ENCODE assay signal across 16 cellular contexts in the genomic region with DNA sequence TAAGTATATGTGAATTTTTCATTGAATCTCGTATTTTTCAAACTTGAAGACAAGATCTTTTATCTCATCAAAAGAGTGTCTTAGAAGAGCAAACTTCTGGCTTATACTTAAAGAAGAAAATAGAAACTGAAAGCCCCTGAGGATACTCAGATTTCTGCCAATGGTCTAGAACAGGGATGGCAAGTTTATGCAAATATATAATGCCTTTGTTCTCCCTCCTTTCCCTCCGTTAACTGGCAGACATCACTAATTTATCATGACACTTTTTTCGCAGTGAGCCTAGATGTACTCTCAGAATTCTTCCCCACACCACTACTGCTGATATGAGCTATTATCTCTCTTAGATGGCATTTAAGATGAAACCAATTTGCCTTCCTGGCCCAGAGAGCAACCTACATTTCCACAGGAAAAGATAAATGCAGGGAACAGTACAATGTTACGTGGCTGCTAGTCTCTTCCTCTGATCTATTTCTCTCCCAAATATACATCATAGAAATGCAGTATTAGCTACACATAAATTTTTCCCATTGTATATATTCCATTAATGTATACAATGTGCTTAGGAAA. TPM values are rescaled to one million over a fixed set of nuclear protein-coding genes. Genes with fewer than 3 reads are reported as not detected.
DNase-seq lines count a peak whose midpoint lies in the region; ATAC-seq, FAIRE-seq and TF ChIP-seq lines count a peak whose summit lies in the region.
"Had no signal": no experiment of that assay in that cellular context is flagged by ENCODE, and none has a peak within 500 bp of the region (broad histone marks: within the 10 kb centered on the region; RNA-seq: fewer than 3 reads in every experiment).

No MANE protein-coding gene starts in this region.

- H3K9ac ChIP-seq in SU-DHL-6 (ENCODE audit: low read length): no peak overlapping the region

- no peaks in the 10 kb centered on the region for H3K4me1 ChIP-seq in BE2C
- H3K4me1 ChIP-seq in small intestine (ENCODE audit: control insufficient read depth in 2 of 2, insufficient read depth in 1 of 2, low read depth in 1 of 2, low read length in 1 of 2): no peaks in the 10 kb centered on the region

- intact Hi-C loops in activated CD4-positive, alpha-beta memory T cell treated with anti-CD3 and anti-CD28 coated beads for 36 hours (cut with micrococcal nuclease): no loop called here

- no peak overlapping the region for H3K27ac Mint-ChIP-seq in activated CD4-positive, alpha-beta memory T cell treated with anti-CD3 and anti-CD28 coated beads for 36 hours
- H3K27ac Mint-ChIP-seq: activated naive CD8-positive, alpha-beta T cell; H9; nephron had no signal

- H3K9me3 ChIP-seq in SU-DHL-6 (ENCODE audit: insufficient read depth, low read length) (no peaks in the 10 kb centered on the region), BE2C (no peaks in the 10 kb centered on the region), small intestine (ENCODE audit: control insufficient read depth, low read depth) (no peaks in the 10 kb centered on the region)

- H3K27me3 ChIP-seq in SU-DHL-6 (ENCODE audit: low read length) (no peaks in the 10 kb centered on the region), BE2C (no peaks in the 10 kb centered on the region), small intestine (ENCODE audit: control insufficient read depth in 2 of 2, insufficient read depth in 2 of 2, low read length in 2 of 2) (no peaks in the 10 kb centered on the region)

- DNase-seq in activated CD4-positive, alpha-beta memory T cell treated with anti-CD3 and anti-CD28 coated beads for 36 hours: no peak
- DNase-seq in BE2C: no peak
- no peak for DNase-seq in D721Med (ENCODE audit: insufficient read length, low spot score)
- DNase-seq in small intestine: no peak
- DNase-seq: caudate nucleus, DND-41, H9, NCI-H226, SHP77 treated with DMSO at 0.1 percent for 48 hours had no signal

- 78 to 85% (median 85%) methylated on average over 4 of the region's 4 CpGs for WGBS in small intestine, 3 donors

- peak; percentile 57 for ATAC-seq in GM18499 (IDR thresholded peaks at IDR 0.05; ENCODE audit: insufficient read depth, unreplicated experiment)
- ATAC-seq in GM21447 (IDR thresholded peaks at IDR 0.05; ENCODE audit: unreplicated experiment): peak; percentile 74
- peak; percentile 55 for ATAC-seq in HG03175 (IDR thresholded peaks at IDR 0.05; ENCODE audit: unreplicated experiment)
- ATAC-seq: sciatic nerve had no signal

- H3K36me3 Mint-ChIP-seq in activated CD4-positive, alpha-beta memory T cell treated with anti-CD3 and anti-CD28 coated beads for 36 hours: no peaks in the 10 kb centered on the region
- H3K36me3 Mint-ChIP-seq: activated naive CD8-positive, alpha-beta T cell had no signal

- H3K4me3 Mint-ChIP-seq in activated CD4-positive, alpha-beta memory T cell treated with anti-CD3 and anti-CD28 coated beads for 36 hours: no peak overlapping the region
- H3K4me3 Mint-ChIP-seq: activated naive CD8-positive, alpha-beta T cell; H9; nephron had no signal

- no peak overlapping the region for H3K4me3 ChIP-seq in SU-DHL-6 (ENCODE audit: insufficient read depth, low read length, poor library complexity, severe bottlenecking)
- no peak overlapping the region for H3K4me3 ChIP-seq in BE2C (ENCODE audit: low read depth, low read length)
- no peak overlapping the region for H3K4me3 ChIP-seq in small intestine (ENCODE audit: low read depth in 1 of 2, low read length in 2 of 2)

- no peaks in the 10 kb centered on the region for H3K9me3 Mint-ChIP-seq in activated CD4-positive, alpha-beta memory T cell treated with anti-CD3 and anti-CD28 coated beads for 36 hours
- H3K9me3 Mint-ChIP-seq: H9, nephron had no signal

- H2AFZ ChIP-seq in SU-DHL-6 (ENCODE audit: low read depth, low read length, severe bottlenecking): no peak overlapping the region

- POLR2A ChIA-PET in activated CD4-positive, alpha-beta memory T cell treated with anti-CD3 and anti-CD28 coated beads for 36 hours (lab: Charles Lee): no interaction called here

- H3K27me3 Mint-ChIP-seq in activated CD4-positive, alpha-beta memory T cell treated with anti-CD3 and anti-CD28 coated beads for 36 hours: no peaks in the 10 kb centered on the region
- H3K27me3 Mint-ChIP-seq: activated naive CD8-positive, alpha-beta T cell had no signal

- H3K27ac ChIP-seq in SU-DHL-6 (ENCODE audit: low read depth, low read length) (no peak overlapping the region), small intestine (ENCODE audit: low read depth in 1 of 2, low read length in 1 of 2) (no peak overlapping the region)

- H3K4me1 Mint-ChIP-seq in activated CD4-positive, alpha-beta memory T cell treated with anti-CD3 and anti-CD28 coated beads for 36 hours (ENCODE audit: low read depth): peaks cover under 1% of the 10 kb centered on the region
- H3K4me1 Mint-ChIP-seq: H9 had no signal

- no peaks in the 10 kb centered on the region for H3K9me2 ChIP-seq in SU-DHL-6 (replicated peaks; ENCODE audit: insufficient read depth, low read length)

- TF ChIP-seq CTCF in SU-DHL-6 (IDR thresholded peaks at IDR 0.05; ENCODE audit: insufficient read depth, low read length, poor library complexity, severe bottlenecking) (no peak), BE2C (IDR thresholded peaks at IDR 0.05; ENCODE audit: low read depth, low read length) (no peak), D721Med (IDR thresholded peaks at IDR 0.05; ENCODE audit: insufficient read depth, missing control alignments) (no peak)

- H3K36me3 ChIP-seq in SU-DHL-6 (ENCODE audit: low read length) (no peaks in the 10 kb centered on the region), BE2C (no peaks in the 10 kb centered on the region), small intestine (ENCODE audit: control insufficient read depth in 2 of 2, insufficient read depth in 2 of 2, low read length in 2 of 2) (no peaks in the 10 kb centered on the region)

- H4K20me1 ChIP-seq in SU-DHL-6 (ENCODE audit: low read depth, low read length): no peaks in the 10 kb centered on the region

- CTCF ChIA-PET in activated CD4-positive, alpha-beta memory T cell treated with anti-CD3 and anti-CD28 coated beads for 36 hours (lab: Charles Lee): no interaction called here

- no peaks in the 10 kb centered on the region for H3F3A ChIP-seq in SU-DHL-6 (ENCODE audit: insufficient read depth)

- peak overlapping the region; percentile 39 for H3K4me2 ChIP-seq in SU-DHL-6 (ENCODE audit: low read depth, low read length, poor library complexity, severe bottlenecking)

- FAIRE-seq in D721Med (lab: Jason Lieb, UNC): no peak
- no peak for FAIRE-seq in small intestine (lab: Jason Lieb, UNC)

- H3K79me2 ChIP-seq in SU-DHL-6 (ENCODE audit: insufficient read depth, low read length): no peaks in the 10 kb centered on the region

RNA-seq across cellular contexts. Expression of gene DAAM1, which starts 40.0 kb away (rescaled TPM):
- total RNA-seq in activated CD4-positive, alpha-beta memory T cell treated with anti-CD3 and anti-CD28 coated beads for 36 hours: 10 to 100 TPM in 1 of 2 experiments, 1 to 10 TPM in 1; 8.3 to 10.5 TPM
- 2.8 TPM for polyA plus RNA-seq in BE2C (2012; ENCODE audit: insufficient read depth, insufficient read length, low read depth)
- polyA plus RNA-seq in small intestine: 10 to 100 TPM in 1 of 3 donors, 1 to 10 TPM in 2; 5.4 to 13.9 (median 9.9) TPM
